32 cellular contexts compared by ENCODE assay signal in genomic region chr10:43117031-43117776, GRCh38.
"Had no signal": no experiment of that assay in that cellular context is flagged by ENCODE, and none has a peak within 500 bp of the region (broad histone marks: within the 10 kb centered on the region; RNA-seq: fewer than 3 reads in every experiment).

No MANE protein-coding gene starts in this region.

- H3K27me3 ChIP-seq: esophagus muscularis mucosa, left lung, neutrophil, ovary, stomach, thyroid gland, upper lobe of left lung had no signal

- H3K9me3 ChIP-seq: esophagus muscularis mucosa, left lung, neutrophil, ovary, prostate gland, stomach, thyroid gland, upper lobe of left lung had no signal

- H3K4me3 ChIP-seq: esophagus muscularis mucosa, left lung, lung, ovary, prostate gland, SK-N-MC, smooth muscle cell, stomach, thyroid gland, upper lobe of left lung had no signal

- ATAC-seq: activated CD8-positive, alpha-beta memory T cell treated with anti-CD3 and anti-CD28 coated beads, Interleukin-2, amount 10 ng/mL, durations not matched to agents 7 days and 5 days; activated naive CD8-positive, alpha-beta T cell treated with anti-CD3 and anti-CD28 coated beads, Interleukin-2, amount 50 U/mL, for 24 hours; activated T-cell treated with anti-CD3 and anti-CD28 coated beads, Interleukin-2, amount 50 U/mL, for 72 hours; left lung; stimulated activated naive B cell treated with anti-CD40 and anti-IgM and Interleukin-4, amounts not matched to agents 10 μg/mL and 1 μg/mL and 100 μg/mL, for 72 hours had no signal

- H3K36me3 Mint-ChIP-seq: activated CD8-positive, alpha-beta memory T cell treated with anti-CD3 and anti-CD28 coated beads, Interleukin-2, amount 10 ng/mL, durations not matched to agents 7 days and 5 days; activated naive CD4-positive, alpha-beta T cell treated with anti-CD3 and anti-CD28 coated beads, Interleukin-2, amount 50 U/mL, for 24 hours; stimulated activated naive B cell treated with anti-CD40 and anti-IgM and Interleukin-4, amounts not matched to agents 10 μg/mL and 1 μg/mL and 100 μg/mL, for 72 hours had no signal

- DNase-seq: activated CD4-positive, alpha-beta memory T cell treated with anti-CD3 and anti-CD28 coated beads, Interleukin-2, amount 10 ng/mL, durations not matched to agents 7 days and 5 days; activated CD4-positive, alpha-beta T cell treated with anti-CD3 and anti-CD28 coated beads, Interleukin-2, amount 10 ng/mL, durations not matched to agents 24 days and 14 days; activated CD8-positive, alpha-beta memory T cell treated with anti-CD3 and anti-CD28 coated beads, Interleukin-2, amount 10 ng/mL, durations not matched to agents 7 days and 5 days; activated gamma-delta T cell; activated naive CD8-positive, alpha-beta T cell treated with anti-CD3 and anti-CD28 coated beads, Interleukin-2, amount 50 U/mL, for 24 hours; activated T-cell treated with anti-CD3 and anti-CD28 coated beads, Interleukin-2, amount 50 U/mL, for 72 hours; amygdala; central memory CD4-positive, alpha-beta T cell; effector CD4-positive, alpha-beta T cell; foreskin melanocyte; retina; stimulated activated CD4-positive, alpha-beta T cell treated with anti-CD3 and anti-CD28 coated beads, Interleukin-15, amount 100 ng/mL, for 24 hours; stimulated activated CD4-positive, alpha-beta T cell treated with anti-CD3 and anti-CD28 coated beads, Interleukin-2, amount 100 ng/mL, for 24 hours; stimulated activated naive B cell treated with anti-CD40 and anti-IgM and Interleukin-4, amounts not matched to agents 10 μg/mL and 1 μg/mL and 100 μg/mL, for 72 hours; stomach; SW 1271; T-helper 9 cell; thyroid gland; upper lobe of left lung had no signal

- H3K27me3 Mint-ChIP-seq: activated CD4-positive, alpha-beta memory T cell treated with anti-CD3 and anti-CD28 coated beads, Interleukin-2, amount 10 ng/mL, durations not matched to agents 7 days and 5 days; activated CD4-positive, alpha-beta T cell treated with anti-CD3 and anti-CD28 coated beads, Interleukin-2, amount 10 ng/mL, durations not matched to agents 24 days and 14 days; activated CD8-positive, alpha-beta memory T cell treated with anti-CD3 and anti-CD28 coated beads, Interleukin-2, amount 10 ng/mL, durations not matched to agents 7 days and 5 days; activated naive CD4-positive, alpha-beta T cell treated with anti-CD3 and anti-CD28 coated beads, Interleukin-2, amount 50 U/mL, for 24 hours; activated naive CD8-positive, alpha-beta T cell treated with anti-CD3 and anti-CD28 coated beads, Interleukin-2, amount 50 U/mL, for 24 hours had no signal

- H3K4me1 ChIP-seq: prostate gland, thyroid gland had no signal

- H3K4me3 Mint-ChIP-seq: activated CD4-positive, alpha-beta memory T cell treated with anti-CD3 and anti-CD28 coated beads, Interleukin-2, amount 10 ng/mL, durations not matched to agents 7 days and 5 days; activated CD4-positive, alpha-beta T cell treated with anti-CD3 and anti-CD28 coated beads, Interleukin-2, amount 10 ng/mL, durations not matched to agents 24 days and 14 days; activated CD8-positive, alpha-beta memory T cell treated with anti-CD3 and anti-CD28 coated beads, Interleukin-2, amount 10 ng/mL, durations not matched to agents 7 days and 5 days; activated naive CD4-positive, alpha-beta T cell treated with anti-CD3 and anti-CD28 coated beads, Interleukin-2, amount 50 U/mL, for 24 hours; activated naive CD8-positive, alpha-beta T cell treated with anti-CD3 and anti-CD28 coated beads, Interleukin-2, amount 50 U/mL, for 24 hours; activated T-cell treated with anti-CD3 and anti-CD28 coated beads, Interleukin-2, amount 50 U/mL, for 72 hours; dendritic cell treated with granulocyte-macrophage colony-stimulating factor and Interleukin-4, amounts not matched to agents 40 ng/mL and 50 ng/mL, for 4 days; nephron; stimulated activated naive B cell treated with anti-CD40 and anti-IgM and Interleukin-4, amounts not matched to agents 10 μg/mL and 1 μg/mL and 100 μg/mL, for 72 hours; T-helper 1 cell treated with Interleukin-12 subunit alpha and Interleukin-12 subunit beta and Interleukin-4 antibody, amounts not matched to agents 30 μg/mL and 1 μg/mL, for 36 hours had no signal

- H3K9me3 Mint-ChIP-seq: activated CD4-positive, alpha-beta memory T cell treated with anti-CD3 and anti-CD28 coated beads, Interleukin-2, amount 10 ng/mL, durations not matched to agents 7 days and 5 days; activated CD4-positive, alpha-beta T cell treated with anti-CD3 and anti-CD28 coated beads, Interleukin-2, amount 10 ng/mL, durations not matched to agents 24 days and 14 days; activated naive CD4-positive, alpha-beta T cell treated with anti-CD3 and anti-CD28 coated beads, Interleukin-2, amount 50 U/mL, for 24 hours; activated naive CD8-positive, alpha-beta T cell treated with anti-CD3 and anti-CD28 coated beads, Interleukin-2, amount 50 U/mL, for 24 hours; activated T-cell treated with anti-CD3 and anti-CD28 coated beads, Interleukin-2, amount 50 U/mL, for 72 hours; dendritic cell treated with granulocyte-macrophage colony-stimulating factor and Interleukin-4, amounts not matched to agents 40 ng/mL and 50 ng/mL, for 4 days; nephron; stimulated activated naive B cell treated with anti-CD40 and anti-IgM and Interleukin-4, amounts not matched to agents 10 μg/mL and 1 μg/mL and 100 μg/mL, for 72 hours; T-helper 1 cell treated with Interleukin-12 subunit alpha and Interleukin-12 subunit beta and Interleukin-4 antibody, amounts not matched to agents 30 μg/mL and 1 μg/mL, for 36 hours had no signal

- H3K27ac ChIP-seq: esophagus muscularis mucosa, left lung, neutrophil, ovary, prostate gland, SK-N-MC, stomach, thyroid gland, upper lobe of left lung, VCaP had no signal

- H3K27ac Mint-ChIP-seq: activated CD4-positive, alpha-beta memory T cell treated with anti-CD3 and anti-CD28 coated beads, Interleukin-2, amount 10 ng/mL, durations not matched to agents 7 days and 5 days; activated CD4-positive, alpha-beta T cell treated with anti-CD3 and anti-CD28 coated beads, Interleukin-2, amount 10 ng/mL, durations not matched to agents 24 days and 14 days; activated naive CD4-positive, alpha-beta T cell treated with anti-CD3 and anti-CD28 coated beads, Interleukin-2, amount 50 U/mL, for 24 hours; activated naive CD8-positive, alpha-beta T cell treated with anti-CD3 and anti-CD28 coated beads, Interleukin-2, amount 50 U/mL, for 24 hours; activated T-cell treated with anti-CD3 and anti-CD28 coated beads, Interleukin-2, amount 50 U/mL, for 72 hours; nephron; stimulated activated naive B cell treated with anti-CD40 and anti-IgM and Interleukin-4, amounts not matched to agents 10 μg/mL and 1 μg/mL and 100 μg/mL, for 72 hours; T-helper 1 cell treated with Interleukin-12 subunit alpha and Interleukin-12 subunit beta and Interleukin-4 antibody, amounts not matched to agents 30 μg/mL and 1 μg/mL, for 36 hours had no signal

- H3K36me3 ChIP-seq: esophagus muscularis mucosa, left lung, neutrophil, ovary, prostate gland, stomach, thyroid gland, upper lobe of left lung had no signal
